23 cellular contexts compared by ENCODE assay signal in the genomic region with DNA sequence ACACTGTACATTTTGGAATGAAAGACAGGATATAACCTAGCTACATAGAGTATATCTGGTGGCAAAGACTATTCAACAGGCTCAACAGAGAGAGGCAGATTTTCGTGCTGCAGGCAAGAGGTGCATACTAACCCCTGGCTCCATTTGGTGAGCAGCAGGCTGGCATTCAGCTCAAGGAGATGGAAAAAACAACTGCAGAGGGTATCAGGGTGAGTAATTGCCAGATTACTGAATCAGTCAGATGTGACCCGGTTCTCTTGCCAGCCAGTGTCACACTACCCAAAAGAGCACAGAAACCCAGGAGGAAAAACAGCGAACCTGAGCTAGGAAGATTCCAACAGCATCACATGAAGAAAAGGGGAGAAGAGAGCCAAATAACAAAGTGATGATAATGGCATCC.
"Had no signal": no experiment of that assay in that cellular context is flagged by ENCODE, and none has a peak within 500 bp of the region (broad histone marks: within the 10 kb centered on the region; RNA-seq: fewer than 3 reads in every experiment).

No MANE protein-coding gene starts in this region.

- H3K4me3 ChIP-seq: ascending aorta, lower lobe of right lung, sigmoid colon, tibial artery had no signal

- DNase-seq: activated CD4-positive, alpha-beta memory T cell treated with anti-CD3 and anti-CD28 coated beads, Interleukin-2, amount 10 ng/mL, durations not matched to agents 7 days and 5 days; activated CD4-positive, alpha-beta T cell treated with anti-CD3 and anti-CD28 coated beads for 48 hours; activated CD4-positive, CD25-positive, alpha-beta regulatory T cell; activated gamma-delta T cell; activated naive CD4-positive, alpha-beta T cell treated with anti-CD3 and anti-CD28 coated beads, Interleukin-2, amount 50 U/mL, for 16 hours; brain microvascular endothelial cell; caudate nucleus; dermis blood vessel endothelial cell; effector CD8-positive, alpha-beta T cell; foreskin keratinocyte; lower lobe of right lung; mesendoderm; naive B cell; sigmoid colon; stimulated activated CD4-positive, alpha-beta T cell treated with anti-CD3 and anti-CD28 coated beads, Interleukin-2, amount 100 ng/mL, for 48 hours; substantia nigra; T-helper 17 cell; tibial artery had no signal

- ATAC-seq: foreskin keratinocyte, left lobe of liver, lower lobe of right lung, T-helper 17 cell had no signal

- H3K4me1 Mint-ChIP-seq: activated CD4-positive, alpha-beta memory T cell treated with anti-CD3 and anti-CD28 coated beads, Interleukin-2, amount 10 ng/mL, durations not matched to agents 7 days and 5 days; naive B cell; neural crest cell; T-helper 17 cell had no signal

- H3K4me3 Mint-ChIP-seq: activated CD4-positive, alpha-beta memory T cell treated with anti-CD3 and anti-CD28 coated beads, Interleukin-2, amount 10 ng/mL, durations not matched to agents 7 days and 5 days; activated T-helper 1 cell treated with anti-CD3 and anti-CD28 coated beads, Interleukin-12 subunit alpha, Interleukin-12 subunit beta, Interleukin-2, Interleukin-4 antibody, amounts not matched to agents 30 ng/mL and 10 ng/mL and 1 ng/mL, durations not matched to agents 14 hours and 24 hours and 36 hours; naive B cell; neural crest cell; stimulated activated naive CD8-positive, alpha-beta T cell treated with anti-CD3 and anti-CD28 coated beads, Interleukin-15, Interleukin-2, amounts not matched to agents 100 ng/mL and 50 ng/mL, for 24 hours; T-helper 17 cell had no signal

- H3K27me3 ChIP-seq: ascending aorta, brain microvascular endothelial cell, foreskin keratinocyte, sigmoid colon, tibial artery had no signal

- H3K9me3 ChIP-seq: ascending aorta, lower lobe of right lung, sigmoid colon, tibial artery had no signal

- H3K27ac Mint-ChIP-seq: activated CD4-positive, alpha-beta memory T cell treated with anti-CD3 and anti-CD28 coated beads, Interleukin-2, amount 10 ng/mL, durations not matched to agents 7 days and 5 days; activated T-helper 1 cell treated with anti-CD3 and anti-CD28 coated beads, Interleukin-12 subunit alpha, Interleukin-12 subunit beta, Interleukin-2, Interleukin-4 antibody, amounts not matched to agents 30 ng/mL and 10 ng/mL and 1 ng/mL, durations not matched to agents 14 hours and 24 hours and 36 hours; naive B cell; stimulated activated naive CD8-positive, alpha-beta T cell treated with anti-CD3 and anti-CD28 coated beads, Interleukin-15, Interleukin-2, amounts not matched to agents 100 ng/mL and 50 ng/mL, for 24 hours; T-helper 17 cell had no signal

- H3K27ac ChIP-seq: ascending aorta, brain microvascular endothelial cell, foreskin keratinocyte, lower lobe of right lung, sigmoid colon, tibial artery had no signal

- H3K4me1 ChIP-seq: ascending aorta, foreskin keratinocyte, lower lobe of right lung, sigmoid colon, tibial artery had no signal

- H3K9me3 Mint-ChIP-seq: activated CD4-positive, alpha-beta memory T cell treated with anti-CD3 and anti-CD28 coated beads, Interleukin-2, amount 10 ng/mL, durations not matched to agents 7 days and 5 days; neural crest cell; stimulated activated naive CD8-positive, alpha-beta T cell treated with anti-CD3 and anti-CD28 coated beads, Interleukin-15, Interleukin-2, amounts not matched to agents 100 ng/mL and 50 ng/mL, for 24 hours had no signal

- H3K36me3 Mint-ChIP-seq: naive B cell had no signal

- H3K36me3 ChIP-seq: ascending aorta, brain microvascular endothelial cell, lower lobe of right lung, sigmoid colon, tibial artery had no signal
